Comparison of ENCODE assay signal across 22 cellular contexts in the genomic region with DNA sequence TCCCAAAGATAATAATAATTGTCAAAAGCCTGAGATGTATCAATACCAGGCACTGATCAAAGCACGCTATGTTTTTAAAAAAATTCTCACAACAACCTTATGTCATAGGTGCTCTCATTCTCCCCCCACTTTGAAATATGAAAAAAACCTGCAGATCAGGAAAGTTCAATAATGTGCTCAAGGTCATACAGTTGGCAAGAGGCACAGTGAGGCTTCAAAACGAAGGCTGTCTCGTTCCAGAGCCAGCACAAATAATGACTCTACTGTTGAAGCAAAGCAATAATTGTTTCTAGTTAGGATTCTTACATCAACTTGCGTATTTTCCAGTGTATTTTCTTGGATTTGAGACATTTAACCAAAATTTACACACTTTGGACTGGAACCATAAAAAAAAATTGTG.
DNase-seq lines count a peak whose midpoint lies in the region; ATAC-seq, FAIRE-seq and TF ChIP-seq lines count a peak whose summit lies in the region.
"Had no signal": no experiment of that assay in that cellular context is flagged by ENCODE, and none has a peak within 500 bp of the region (broad histone marks: within the 10 kb centered on the region; RNA-seq: fewer than 3 reads in every experiment).

No MANE protein-coding gene starts in this region.

- ATAC-seq in left ventricle myocardium superior (peak; percentile 59), pancreas (peak; percentile 83 to 92 (median 89))
- ATAC-seq: CD8-positive, alpha-beta T cell had no signal

- H3K27me3 ChIP-seq in right atrium auricular region (no peaks in the 10 kb centered on the region), pancreas (no peaks in the 10 kb centered on the region)
- H3K27me3 ChIP-seq: BLaER1 had no signal

- no peak overlapping the region for H3K4me3 ChIP-seq in right atrium auricular region
- no peak overlapping the region for H3K4me3 ChIP-seq in pancreas
- H3K4me3 ChIP-seq: BLaER1, GM23248 had no signal

- H3K4me1 ChIP-seq in right atrium auricular region (no peaks in the 10 kb centered on the region), pancreas (peaks cover 14 to 20% (median 18%) of the 10 kb centered on the region in 3 donors)
- H3K4me1 ChIP-seq: BLaER1, Caco-2 had no signal

- intact Hi-C loops in left ventricle myocardium superior (cut with micrococcal nuclease) (no loop called here), pancreas (cut with DNase I) (no loop called here)

- H3K27ac ChIP-seq in right atrium auricular region (no peak overlapping the region), pancreas (peak overlapping the region; percentile 17 to 84 (median 49))
- H3K27ac ChIP-seq: 22Rv1, BLaER1, C4-2B, GM23248 had no signal

- H3K36me3 ChIP-seq in right atrium auricular region (no peaks in the 10 kb centered on the region), pancreas (no peaks in the 10 kb centered on the region)
- H3K36me3 ChIP-seq: BLaER1 had no signal

- WGBS in pancreas, 2 donors = 14 to 17% methylated on average over 4 of the region's 4 CpGs

- H3K9me3 ChIP-seq in right atrium auricular region = peaks cover 0 to 6% of the 10 kb centered on the region in 2 donors
- H3K9me3 ChIP-seq in pancreas = no peaks in the 10 kb centered on the region
- H3K9me3 ChIP-seq: BLaER1, Caco-2 had no signal

- peak; percentile 9 for DNase-seq in NCI-H1694 treated with DMSO at 0.1 percent for 48 hours (lab: John Stamatoyannopoulos, UW)
- DNase-seq in NCI-H1694 (lab: John Stamatoyannopoulos, UW) = no peak
- DNase-seq in left ventricle myocardium superior = no peak
- DNase-seq in right atrium auricular region (ENCODE audit: low spot score) = no peak
- peak in 4 of 6 donors; percentile 20 to 59 (median 45) for DNase-seq in pancreas
- no peak for DNase-seq in activated effector memory CD4-positive, alpha-beta T cell treated with anti-CD3 and anti-CD28 coated beads, Interleukin-2, amount 50 U/mL, for 16 hours
- no peak for DNase-seq in activated T-cell treated with anti-CD3 and anti-CD28 coated beads, Interleukin-2, amount 50 U/mL, for 48 hours
- DNase-seq: Caco-2; CD4-positive, CD25-positive, alpha-beta regulatory T cell; CD8-positive, alpha-beta T cell; DMS153; DND-41; GM23248; H7; HCEC 1CT had no signal

- FAIRE-seq in pancreas (lab: Jason Lieb, UNC) = no peak
- FAIRE-seq: A204.1, G401.6, GM12892, H1 had no signal

- no peak for TF ChIP-seq CTCF in right atrium auricular region (IDR thresholded peaks at IDR 0.05)
- TF ChIP-seq CTCF in pancreas (IDR thresholded peaks at IDR 0.05) = no peak

Comparison
In these comparisons a context has a peak if more than half of its experiments do, and no peak if none do; other contexts are left out.
1. DNase-seq: peak in NCI-H1694 treated with DMSO at 0.1 percent for 48 hours (single experiment) and pancreas (4 of 6); none in NCI-H1694 (single experiment), left ventricle myocardium superior (single experiment), right atrium auricular region (single experiment), activated effector memory CD4-positive, alpha-beta T cell treated with anti-CD3 and anti-CD28 coated beads, Interleukin-2, amount 50 U/mL, for 16 hours (single experiment) and activated T-cell treated with anti-CD3 and anti-CD28 coated beads, Interleukin-2, amount 50 U/mL, for 48 hours (0 of 2).
2. H3K27ac ChIP-seq: peak in pancreas (4 of 4); none in right atrium auricular region (0 of 2).